Comparison of ENCODE assay signal across 20 cellular contexts in genomic region chr3:135197246-135197645, GRCh38.
A peak's percentile ranks its signal among the peaks of the same experiment; 100 is the strongest.
DNase-seq lines count a peak whose midpoint lies in the region; ATAC-seq and TF ChIP-seq lines count a peak whose summit lies in the region.
"Had no signal": no experiment of that assay in that cellular context is flagged by ENCODE, and none has a peak within 500 bp of the region (broad histone marks: within the 10 kb centered on the region; RNA-seq: fewer than 3 reads in every experiment).

No MANE protein-coding gene starts in this region.

- H3K36me3 ChIP-seq in OCI-LY3 (replicated peaks; ENCODE audit: low read depth, low read length) (peaks cover 85% of the 10 kb centered on the region), vagina (no peaks in the 10 kb centered on the region)
- H3K36me3 ChIP-seq: BLaER1, brain microvascular endothelial cell, neural progenitor cell had no signal

- DNase-seq in NCI-H1436 treated with DMSO at 0.1 percent for 48 hours (lab: John Stamatoyannopoulos, UW) (peak; percentile 60), NCI-H1436 (lab: John Stamatoyannopoulos, UW) (no peak), erythroblast (lab: John Stamatoyannopoulos, UW) (no peak), vagina (ENCODE audit: extremely low spot score in 2 of 2) (no peak)
- DNase-seq in stimulated activated CD4-positive, alpha-beta T cell treated with anti-CD3 and anti-CD28 coated beads, Interleukin-2, amount 100 ng/mL, for 48 hours: no peak
- DNase-seq: activated B cell treated with CpG ODN at 0.5 μM for 24 hours; brain microvascular endothelial cell; NCI-H1048; NCI-H2107; NCI-H510A treated with DMSO at 0.1 percent for 48 hours; SIG-M5; stimulated activated CD4-positive, alpha-beta T cell treated with anti-CD3 and anti-CD28 coated beads, Interleukin-4, amount 100 ng/mL, for 4 hours had no signal

- peaks cover 13% of the 10 kb centered on the region; the same call in 1 of the 2 replicates for H3K79me2 ChIP-seq in OCI-LY3 (ENCODE audit: low read length)

- H3K4me3 ChIP-seq in OCI-LY3 (ENCODE audit: low read length) (no peak overlapping the region), vagina (no peak overlapping the region)
- H3K4me3 ChIP-seq: BLaER1, neural progenitor cell, smooth muscle cell had no signal

- H3K27me3 ChIP-seq in OCI-LY3 (ENCODE audit: low read depth, low read length) (no peaks in the 10 kb centered on the region), vagina (no peaks in the 10 kb centered on the region)
- H3K27me3 ChIP-seq: BLaER1, brain microvascular endothelial cell, neural progenitor cell had no signal

- ATAC-seq in HG02840 (IDR thresholded peaks at IDR 0.05; ENCODE audit: low FRiP score, unreplicated experiment): peak; percentile 47
- no peak for ATAC-seq in HG03108 (IDR thresholded peaks at IDR 0.05; ENCODE audit: unreplicated experiment)
- ATAC-seq: left lobe of liver had no signal

- H3K4me2 ChIP-seq in OCI-LY3 (ENCODE audit: low read length): peak overlapping the region; percentile 24; the same call in 1 of the 2 replicates
- H3K4me2 ChIP-seq: BLaER1, KMS-11, neural progenitor cell, smooth muscle cell had no signal

- H3K4me1 ChIP-seq in OCI-LY3 (ENCODE audit: low read length): peaks cover 30% of the 10 kb centered on the region
- H3K4me1 ChIP-seq in vagina: no peaks in the 10 kb centered on the region
- H3K4me1 ChIP-seq: BLaER1, neural progenitor cell had no signal

- no peak overlapping the region for H3K9ac ChIP-seq in OCI-LY3 (ENCODE audit: low read length)
- H3K9ac ChIP-seq: BLaER1, KMS-11, neural progenitor cell had no signal

- TF ChIP-seq CTCF in OCI-LY3 (IDR thresholded peaks at IDR 0.05; ENCODE audit: low read depth, low read length): no peak
- no peak for TF ChIP-seq CTCF in vagina (IDR thresholded peaks at IDR 0.05)

- H2AFZ ChIP-seq in OCI-LY3 (ENCODE audit: low read depth, low read length): no peak overlapping the region
- H2AFZ ChIP-seq: neural progenitor cell had no signal

- intact Hi-C loops in vagina (cut with DNase I): no loop called here

- peak overlapping the region; percentile 75 for H3K27ac ChIP-seq in OCI-LY3 (ENCODE audit: low read length)
- no peak overlapping the region for H3K27ac ChIP-seq in vagina
- H3K27ac ChIP-seq: BLaER1, brain microvascular endothelial cell, KMS-11, neural progenitor cell had no signal

- H4K20me1 ChIP-seq in OCI-LY3 (ENCODE audit: insufficient read depth, low read length): peaks cover 46% of the 10 kb centered on the region
- H4K20me1 ChIP-seq: BLaER1 had no signal

- H3K9me3 ChIP-seq in OCI-LY3 (ENCODE audit: insufficient read depth, low read length) (no peaks in the 10 kb centered on the region), vagina (no peaks in the 10 kb centered on the region)
- H3K9me3 ChIP-seq: BLaER1 had no signal

- no peak for TF ChIP-seq POLR2A in erythroblast (IDR thresholded peaks at IDR 0.05; ENCODE audit: low read length)
- TF ChIP-seq POLR2A in vagina (IDR thresholded peaks at IDR 0.05): no peak
